In genomic region chr2:64018715-64019082, GRCh38 we compare ENCODE assay signal across 8 cellular contexts. TPM values are rescaled to one million over a fixed set of nuclear protein-coding genes. Genes with fewer than 3 reads are reported as not detected.
A peak's percentile ranks its signal among the peaks of the same experiment; 100 is the strongest.
DNase-seq lines count a peak whose midpoint lies in the region; ATAC-seq and TF ChIP-seq lines count a peak whose summit lies in the region.

No MANE protein-coding gene starts in this region.

- H3K4me1 ChIP-seq in NT2/D1 (ENCODE audit: insufficient read depth, insufficient read length) (no peaks in the 10 kb centered on the region), smooth muscle cell (ENCODE audit: low read depth) (peaks cover 26% of the 10 kb centered on the region)

- peak overlapping the region; percentile 48 for H3K4me3 ChIP-seq in NT2/D1 (ENCODE audit: insufficient read length, low read depth)
- peak overlapping the region; percentile 57 for H3K4me3 ChIP-seq in astrocyte of the cerebellum (ENCODE audit: low read depth, low read length)
- H3K4me3 ChIP-seq in smooth muscle cell, result peak overlapping the region; percentile 79

- H4K20me1 ChIP-seq in smooth muscle cell (ENCODE audit: low read depth), result peaks cover 36% of the 10 kb centered on the region

- H3K79me2 ChIP-seq in smooth muscle cell (ENCODE audit: low read depth), result peaks cover 50% of the 10 kb centered on the region

- peak overlapping the region; percentile 89 for H3K27ac ChIP-seq in smooth muscle cell (ENCODE audit: low read depth)

- H2AFZ ChIP-seq in smooth muscle cell (ENCODE audit: low read depth), result peak overlapping the region; percentile 44

- peak; percentile 63 for ATAC-seq in HG02798 (IDR thresholded peaks at IDR 0.05; ENCODE audit: poor library complexity, unreplicated experiment)

- peaks cover 17% of the 10 kb centered on the region for H3F3A ChIP-seq in smooth muscle cell (ENCODE audit: low read depth)

- H3K36me3 ChIP-seq in NT2/D1 (ENCODE audit: insufficient read depth, insufficient read length, low read length), result no peaks in the 10 kb centered on the region
- H3K36me3 ChIP-seq in smooth muscle cell (ENCODE audit: low read depth), result no peaks in the 10 kb centered on the region

- no peaks in the 10 kb centered on the region for H3K27me3 ChIP-seq in NT2/D1 (ENCODE audit: insufficient read depth, insufficient read length)
- no peaks in the 10 kb centered on the region for H3K27me3 ChIP-seq in smooth muscle cell (ENCODE audit: low read depth)

- H3K9ac ChIP-seq in NT2/D1 (ENCODE audit: insufficient read length, low read depth), result peak overlapping the region; percentile 82
- H3K9ac ChIP-seq in smooth muscle cell (ENCODE audit: low read depth), result peak overlapping the region; percentile 91

- DNase-seq in stimulated activated CD4-positive, alpha-beta T cell treated with anti-CD3 and anti-CD28 coated beads, Interleukin-1b, Interleukin-23, amount 100 ng/mL, for 1 hour (ENCODE audit: low read depth in 2 of 2), result peak; percentile 5 to 13
- no peak for DNase-seq in stimulated activated CD4-positive, alpha-beta T cell treated with anti-CD3 and anti-CD28 coated beads, Interleukin-2, amount 100 ng/mL, for 48 hours
- peak; percentile 28 for DNase-seq in NT2/D1 (ENCODE audit: low read depth, low spot score)
- no peak for DNase-seq in astrocyte of the cerebellum (ENCODE audit: low read depth)
- peak; percentile 47 for DNase-seq in iPS-NIHi7 (ENCODE audit: extremely low spot score)
- peak; percentile 58 for DNase-seq in smooth muscle cell (lab: John Stamatoyannopoulos, UW; ENCODE audit: unreplicated experiment)
- no peak for DNase-seq in SHP77 treated with DMSO at 0.1 percent for 48 hours (lab: John Stamatoyannopoulos, UW)

- in situ Hi-C loops in astrocyte of the cerebellum (cut with HindIII; ENCODE audit: low sequenced_read_pairs), result no loop called here

- H3K9me3 ChIP-seq in NT2/D1 (ENCODE audit: insufficient read depth, low read length), result no peaks in the 10 kb centered on the region
- H3K9me3 ChIP-seq in smooth muscle cell (replicated peaks; ENCODE audit: low read depth), result no peaks in the 10 kb centered on the region

- TF ChIP-seq CTCF in astrocyte of the cerebellum (IDR thresholded peaks at IDR 0.05; ENCODE audit: low read depth, low read length, missing control alignments), result no peak
- TF ChIP-seq CTCF in smooth muscle cell (IDR thresholded peaks at IDR 0.05; ENCODE audit: borderline replicate concordance, insufficient read depth, poor library complexity, severe bottlenecking), result no peak

- WGBS in smooth muscle cell (ENCODE audit: low lambda C conversion rate), result 0% methylated on average over 7 of the region's 38 CpGs

- H3K4me2 ChIP-seq in smooth muscle cell, result peak overlapping the region; percentile 97

RNA-seq across cellular contexts. Expression of gene VPS54, which starts 0.5 kb away (rescaled TPM):
- 36.9 and 40.8 TPM in 2 replicates for total RNA-seq in smooth muscle cell
- polyA plus RNA-seq in smooth muscle cell, result 12.8 and 13.2 TPM in 2 replicates

Comparison
In these comparisons a context has a peak if more than half of its experiments do, and no peak if none do; other contexts are left out.
1. DNase-seq: peak in stimulated activated CD4-positive, alpha-beta T cell treated with anti-CD3 and anti-CD28 coated beads, Interleukin-1b, Interleukin-23, amount 100 ng/mL, for 1 hour (2 of 2), NT2/D1 (single experiment), iPS-NIHi7 (single experiment) and smooth muscle cell (single experiment); none in stimulated activated CD4-positive, alpha-beta T cell treated with anti-CD3 and anti-CD28 coated beads, Interleukin-2, amount 100 ng/mL, for 48 hours (0 of 2), astrocyte of the cerebellum (single experiment) and SHP77 treated with DMSO at 0.1 percent for 48 hours (single experiment).
2. Peak in every context shown above with its lines, with median percentiles within 50 percentile points of each other: H3K4me3 ChIP-seq.